12 cellular contexts compared by ENCODE assay signal in genomic region chr15:98889930-98890695, GRCh38.
DNase-seq lines count a peak whose midpoint lies in the region; ATAC-seq and TF ChIP-seq lines count a peak whose summit lies in the region.
"Had no signal": no experiment of that assay in that cellular context is flagged by ENCODE, and none has a peak within 500 bp of the region (broad histone marks: within the 10 kb centered on the region; RNA-seq: fewer than 3 reads in every experiment).

No MANE protein-coding gene starts in this region.

- DNase-seq in T1000 (lab: John Stamatoyannopoulos, UW) (peak; percentile 9), foreskin fibroblast (peak; percentile 86 to 87), thoracic aorta (ENCODE audit: low spot score) (no peak), immature natural killer cell (no peak)
- DNase-seq in stimulated activated naive CD8-positive, alpha-beta T cell treated with anti-CD3 and anti-CD28 coated beads, Interleukin-15, amount 100 ng/mL, for 72 hours = no peak
- DNase-seq: activated CD8-positive, alpha-beta memory T cell treated with anti-CD3 and anti-CD28 coated beads, Interleukin-2, amount 50 U/mL, for 4 hours; hypothalamus; stimulated activated CD4-positive, alpha-beta T cell treated with anti-CD3 and anti-CD28 coated beads, Interleukin-4, amount 100 ng/mL, for 1 hour had no signal

- H3K36me3 ChIP-seq in HEK293 (ENCODE audit: control insufficient read depth in 2 of 2, insufficient read depth in 1 of 2, low read length in 2 of 2) (no peaks in the 10 kb centered on the region), thoracic aorta (no peaks in the 10 kb centered on the region)

- H3K4me1 ChIP-seq in HEK293 (ENCODE audit: control insufficient read depth, insufficient read depth, low read length) = peaks cover 26% of the 10 kb centered on the region; the same call in 1 of the 2 replicates
- peaks cover 21 to 66% of the 10 kb centered on the region in 2 donors for H3K4me1 ChIP-seq in thoracic aorta (ENCODE audit: control insufficient read depth in 1 of 2, low read depth in 2 of 2)

- H3K27me3 Mint-ChIP-seq in immature natural killer cell (ENCODE audit: low read depth in 3 of 3) = peaks cover 0 to 2% (median 2%) of the 10 kb centered on the region in 3 donors
- H3K27me3 Mint-ChIP-seq in stimulated activated naive CD8-positive, alpha-beta T cell treated with anti-CD3 and anti-CD28 coated beads, Interleukin-15, amount 100 ng/mL, for 72 hours = no peaks in the 10 kb centered on the region

- 0 out of 2 replicates have a peak overlapping the region, but pooled peaks have one; percentile 1 for H3K27ac ChIP-seq in HEK293 (ENCODE audit: extremely low read depth, low read depth, low read length)
- H3K27ac ChIP-seq in thoracic aorta = peak overlapping the region; percentile 60 to 90
- H3K27ac ChIP-seq: KMS-11 had no signal

- H3K9me3 ChIP-seq in HEK293 (ENCODE audit: control insufficient read depth, insufficient read depth, low read depth, low read length) = no peaks in the 10 kb centered on the region
- H3K9me3 ChIP-seq in thoracic aorta = no peaks in the 10 kb centered on the region

- no peak overlapping the region for H3K27ac Mint-ChIP-seq in immature natural killer cell
- no peak overlapping the region for H3K27ac Mint-ChIP-seq in stimulated activated naive CD8-positive, alpha-beta T cell treated with anti-CD3 and anti-CD28 coated beads, Interleukin-15, amount 100 ng/mL, for 72 hours

- H3K9me3 Mint-ChIP-seq in immature natural killer cell = no peaks in the 10 kb centered on the region
- no peaks in the 10 kb centered on the region for H3K9me3 Mint-ChIP-seq in stimulated activated naive CD8-positive, alpha-beta T cell treated with anti-CD3 and anti-CD28 coated beads, Interleukin-15, amount 100 ng/mL, for 72 hours
- H3K9me3 Mint-ChIP-seq: central memory CD8-positive, alpha-beta T cell had no signal

- no peaks in the 10 kb centered on the region for H3K4me1 Mint-ChIP-seq in immature natural killer cell
- peaks cover 12% of the 10 kb centered on the region for H3K4me1 Mint-ChIP-seq in stimulated activated naive CD8-positive, alpha-beta T cell treated with anti-CD3 and anti-CD28 coated beads, Interleukin-15, amount 100 ng/mL, for 72 hours
- H3K4me1 Mint-ChIP-seq: central memory CD8-positive, alpha-beta T cell had no signal

- POLR2A ChIA-PET in HEK293 (lab: Yijun Ruan, JAX) = interaction anchor here (0.5 to 1.3 kb wide), 3 partner anchors 16 to 167 kb away, joined by 3 to 9 read pairs (median 4); no protein-coding TSS in a partner anchor

- CTCF ChIA-PET in HEK293 (lab: Yijun Ruan, JAX) = interaction anchor here (0.6 to 7.3 kb wide), 8 partner anchors 8 to 447 kb away, joined by 3 to 66 read pairs (median 3); no protein-coding TSS in a partner anchor

- no peak for ATAC-seq in thoracic aorta (ENCODE audit: insufficient number of reproducible peaks, low FRiP score, low read depth)
- ATAC-seq in HG03039 (IDR thresholded peaks at IDR 0.05; ENCODE audit: unreplicated experiment) = no peak
- ATAC-seq in stimulated activated naive CD8-positive, alpha-beta T cell treated with anti-CD3 and anti-CD28 coated beads, Interleukin-15, amount 100 ng/mL, for 72 hours = no peak

- TF ChIP-seq CTCF in HEK293 (tag by site-specific recombination; IDR thresholded peaks at IDR 0.05) (no peak), foreskin fibroblast (IDR thresholded peaks at IDR 0.05; ENCODE audit: low read depth, low read length) (no peak), thoracic aorta (IDR thresholded peaks at IDR 0.05) (no peak)

- H3K4me3 Mint-ChIP-seq in immature natural killer cell = no peak overlapping the region
- H3K4me3 Mint-ChIP-seq in stimulated activated naive CD8-positive, alpha-beta T cell treated with anti-CD3 and anti-CD28 coated beads, Interleukin-15, amount 100 ng/mL, for 72 hours = no peak overlapping the region
- H3K4me3 Mint-ChIP-seq: central memory CD8-positive, alpha-beta T cell had no signal

- H3K36me3 Mint-ChIP-seq in immature natural killer cell = peaks cover 0 to 16% (median 5%) of the 10 kb centered on the region in 3 donors

- H3K27me3 ChIP-seq in thoracic aorta (replicated peaks; ENCODE audit: insufficient read depth) = no peaks in the 10 kb centered on the region

- H3K4me3 ChIP-seq in HEK293 (ENCODE audit: low read depth, low read length) (peak overlapping the region; percentile 9), foreskin fibroblast (ENCODE audit: low read depth in 1 of 2, low read length in 2 of 2) (peak overlapping the region in 1 of 2 donors; percentile 29), thoracic aorta (no peak overlapping the region)

TF ChIP-seq in HEK293, 187 proteins besides CTCF, POLR2A, EP300 and RAD21 (continues in another document):
- TF ChIP-seq ZNF549 (tag by site-specific recombination; IDR thresholded peaks at IDR 0.05) (no peak), ZEB2 (tag by site-specific recombination; IDR thresholded peaks at IDR 0.05) (0 out of 2 replicates have a peak, but pooled peaks have one; percentile 27), KLF8 (tag by site-specific recombination; IDR thresholded peaks at IDR 0.05) (0 out of 2 replicates have a peak, but pooled peaks have one; percentile 28), ZNF843 (tag by site-specific recombination; IDR thresholded peaks at IDR 0.05) (no peak), ZNF514 (tag by site-specific recombination; IDR thresholded peaks at IDR 0.05) (no peak), SP3 (tag by site-specific recombination; IDR thresholded peaks at IDR 0.05) (no peak), ZSCAN30 (tag by site-specific recombination; IDR thresholded peaks at IDR 0.05) (no peak), ZNF350 (tag by site-specific recombination; IDR thresholded peaks at IDR 0.05) (no peak), REPIN1 (tag by site-specific recombination; IDR thresholded peaks at IDR 0.05; ENCODE audit: low read depth) (no peak), BCL11A (tag by site-specific recombination; IDR thresholded peaks at IDR 0.05; ENCODE audit: low read depth) (peak; percentile 8; the same call in 1 of the 2 replicates), KLF10 (tag by site-specific recombination; IDR thresholded peaks at IDR 0.05) (no peak), ZNF23 (tag by site-specific recombination; IDR thresholded peaks at IDR 0.05; ENCODE audit: borderline replicate concordance) (no peak), KLF7 (tag by site-specific recombination; IDR thresholded peaks at IDR 0.05; ENCODE audit: borderline replicate concordance) (no peak), ZBTB17 (tag by site-specific recombination; IDR thresholded peaks at IDR 0.05) (0 out of 2 replicates have a peak, but pooled peaks have one; percentile 32), GLIS1 (tag by site-specific recombination; IDR thresholded peaks at IDR 0.05) (no peak), ZNF202 (tag by site-specific recombination; IDR thresholded peaks at IDR 0.05; ENCODE audit: borderline replicate concordance) (no peak)
- TF ChIP-seq, protein P1, sequence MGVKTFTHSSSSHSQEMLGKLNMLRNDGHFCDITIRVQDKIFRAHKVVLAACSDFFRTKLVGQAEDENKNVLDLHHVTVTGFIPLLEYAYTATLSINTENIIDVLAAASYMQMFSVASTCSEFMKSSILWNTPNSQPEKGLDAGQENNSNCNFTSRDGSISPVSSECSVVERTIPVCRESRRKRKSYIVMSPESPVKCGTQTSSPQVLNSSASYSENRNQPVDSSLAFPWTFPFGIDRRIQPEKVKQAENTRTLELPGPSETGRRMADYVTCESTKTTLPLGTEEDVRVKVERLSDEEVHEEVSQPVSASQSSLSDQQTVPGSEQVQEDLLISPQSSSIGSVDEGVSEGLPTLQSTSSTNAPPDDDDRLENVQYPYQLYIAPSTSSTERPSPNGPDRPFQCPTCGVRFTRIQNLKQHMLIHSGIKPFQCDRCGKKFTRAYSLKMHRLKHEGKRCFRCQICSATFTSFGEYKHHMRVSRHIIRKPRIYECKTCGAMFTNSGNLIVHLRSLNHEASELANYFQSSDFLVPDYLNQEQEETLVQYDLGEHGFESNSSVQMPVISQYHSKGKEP (tag by site-specific recombination; IDR thresholded peaks at IDR 0.05) = no peak
- TF ChIP-seq, protein P2, sequence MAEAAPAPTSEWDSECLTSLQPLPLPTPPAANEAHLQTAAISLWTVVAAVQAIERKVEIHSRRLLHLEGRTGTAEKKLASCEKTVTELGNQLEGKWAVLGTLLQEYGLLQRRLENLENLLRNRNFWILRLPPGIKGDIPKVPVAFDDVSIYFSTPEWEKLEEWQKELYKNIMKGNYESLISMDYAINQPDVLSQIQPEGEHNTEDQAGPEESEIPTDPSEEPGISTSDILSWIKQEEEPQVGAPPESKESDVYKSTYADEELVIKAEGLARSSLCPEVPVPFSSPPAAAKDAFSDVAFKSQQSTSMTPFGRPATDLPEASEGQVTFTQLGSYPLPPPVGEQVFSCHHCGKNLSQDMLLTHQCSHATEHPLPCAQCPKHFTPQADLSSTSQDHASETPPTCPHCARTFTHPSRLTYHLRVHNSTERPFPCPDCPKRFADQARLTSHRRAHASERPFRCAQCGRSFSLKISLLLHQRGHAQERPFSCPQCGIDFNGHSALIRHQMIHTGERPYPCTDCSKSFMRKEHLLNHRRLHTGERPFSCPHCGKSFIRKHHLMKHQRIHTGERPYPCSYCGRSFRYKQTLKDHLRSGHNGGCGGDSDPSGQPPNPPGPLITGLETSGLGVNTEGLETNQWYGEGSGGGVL (tag by site-specific recombination; IDR thresholded peaks at IDR 0.05) = no peak
- TF ChIP-seq, protein P3, sequence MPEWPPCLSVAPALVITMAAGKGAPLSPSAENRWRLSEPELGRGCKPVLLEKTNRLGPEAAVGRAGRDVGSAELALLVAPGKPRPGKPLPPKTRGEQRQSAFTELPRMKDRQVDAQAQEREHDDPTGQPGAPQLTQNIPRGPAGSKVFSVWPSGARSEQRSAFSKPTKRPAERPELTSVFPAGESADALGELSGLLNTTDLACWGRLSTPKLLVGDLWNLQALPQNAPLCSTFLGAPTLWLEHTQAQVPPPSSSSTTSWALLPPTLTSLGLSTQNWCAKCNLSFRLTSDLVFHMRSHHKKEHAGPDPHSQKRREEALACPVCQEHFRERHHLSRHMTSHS (tag by site-specific recombination; IDR thresholded peaks at IDR 0.05) = no peak
- TF ChIP-seq, protein P4, sequence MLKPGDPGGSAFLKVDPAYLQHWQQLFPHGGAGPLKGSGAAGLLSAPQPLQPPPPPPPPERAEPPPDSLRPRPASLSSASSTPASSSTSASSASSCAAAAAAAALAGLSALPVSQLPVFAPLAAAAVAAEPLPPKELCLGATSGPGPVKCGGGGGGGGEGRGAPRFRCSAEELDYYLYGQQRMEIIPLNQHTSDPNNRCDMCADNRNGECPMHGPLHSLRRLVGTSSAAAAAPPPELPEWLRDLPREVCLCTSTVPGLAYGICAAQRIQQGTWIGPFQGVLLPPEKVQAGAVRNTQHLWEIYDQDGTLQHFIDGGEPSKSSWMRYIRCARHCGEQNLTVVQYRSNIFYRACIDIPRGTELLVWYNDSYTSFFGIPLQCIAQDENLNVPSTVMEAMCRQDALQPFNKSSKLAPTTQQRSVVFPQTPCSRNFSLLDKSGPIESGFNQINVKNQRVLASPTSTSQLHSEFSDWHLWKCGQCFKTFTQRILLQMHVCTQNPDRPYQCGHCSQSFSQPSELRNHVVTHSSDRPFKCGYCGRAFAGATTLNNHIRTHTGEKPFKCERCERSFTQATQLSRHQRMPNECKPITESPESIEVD (tag by site-specific recombination; IDR thresholded peaks at IDR 0.05) = no peak

Comparison
In these comparisons a context has a peak if more than half of its experiments do, and no peak if none do; other contexts are left out.
1. DNase-seq: peak in T1000 (single experiment) and foreskin fibroblast (2 of 2); none in thoracic aorta (single experiment), immature natural killer cell (0 of 3) and stimulated activated naive CD8-positive, alpha-beta T cell treated with anti-CD3 and anti-CD28 coated beads, Interleukin-15, amount 100 ng/mL, for 72 hours (0 of 2).